8 cellular contexts compared by ENCODE assay signal in genomic region chr17:48107137-48108055, GRCh38. TPM values are rescaled to one million over a fixed set of nuclear protein-coding genes. Genes with fewer than 3 reads are reported as not detected.
A peak's percentile ranks its signal among the peaks of the same experiment; 100 is the strongest.
DNase-seq lines count a peak whose midpoint lies in the region; ATAC-seq and TF ChIP-seq lines count a peak whose summit lies in the region.

Gene SNX11 (plus strand): TSS chr17:48107766. CDS start chr17:48112044, 4,278 bp downstream.

- POLR2A ChIA-PET in Caco-2 (lab: Charles Lee): interaction anchor here (0.6 to 2.9 kb wide), 14 partner anchors 9 to 458 kb away, joined by 3 to 37 read pairs (median 6); partner anchors contain the start of genes CDK5RAP3, KPNB1, NFE2L1 and PNPO
- POLR2A ChIA-PET in activated CD8-positive, alpha-beta memory T cell treated with anti-CD3 and anti-CD28 coated beads for 36 hours (lab: Charles Lee): interaction anchor here (0.7 to 1.4 kb wide), 8 partner anchors 8 to 136 kb away, joined by 3 to 4 read pairs (median 3); partner anchors contain the start of genes CDK5RAP3 and NFE2L1

- H3K4me1 Mint-ChIP-seq in Caco-2 (ENCODE audit: low read depth, unreplicated experiment) (peaks cover 7% of the 10 kb centered on the region), memory B cell (peaks cover 33% of the 10 kb centered on the region)

- no peaks in the 10 kb centered on the region for H3K36me3 ChIP-seq in Caco-2 (ENCODE audit: control insufficient read depth, insufficient read depth, low read length)
- no peaks in the 10 kb centered on the region for H3K36me3 ChIP-seq in effector memory CD4-positive, alpha-beta T cell (ENCODE audit: control insufficient read depth, insufficient read depth, low read length)

- H3K4me3 ChIP-seq in Caco-2 (ENCODE audit: low read depth, low read length): peak within 1 kb of the TSS; percentile 60
- peak within 1 kb of the TSS; percentile 81 for H3K4me3 ChIP-seq in effector memory CD4-positive, alpha-beta T cell (ENCODE audit: insufficient read depth, low read depth, low read length, poor library complexity, severe bottlenecking)

- H3K36me3 Mint-ChIP-seq in Caco-2 (ENCODE audit: insufficient read depth, unreplicated experiment) (peaks cover 16% of the 10 kb centered on the region), memory B cell (peaks cover 3% of the 10 kb centered on the region)

- ATAC-seq in GM21360 (IDR thresholded peaks at IDR 0.05; ENCODE audit: unreplicated experiment) (peak; percentile 74), memory B cell (ENCODE audit: low read depth) (peak; percentile 75)

- H3K27me3 Mint-ChIP-seq in Caco-2 (ENCODE audit: insufficient read depth, unreplicated experiment) (no peaks in the 10 kb centered on the region), memory B cell (no peaks in the 10 kb centered on the region)

- BruUV-seq in Caco-2 (replicated peaks; lab: Mats Ljungman, UMichigan): TSS peak; percentile 89

- H3K27ac ChIP-seq in effector memory CD4-positive, alpha-beta T cell (ENCODE audit: insufficient read depth, low read length, poor library complexity, severe bottlenecking): peak within 1 kb of the TSS; percentile 86

- H3K27me3 ChIP-seq in Caco-2 (replicated peaks; ENCODE audit: control insufficient read depth, insufficient read depth, low read length): no peaks in the 10 kb centered on the region
- H3K27me3 ChIP-seq in effector memory CD4-positive, alpha-beta T cell (replicated peaks; ENCODE audit: control insufficient read depth, insufficient read depth, low read length, poor library complexity, severe bottlenecking): no peaks in the 10 kb centered on the region

- intact Hi-C loops in Caco-2 (cut with micrococcal nuclease; ENCODE audit: unreplicated experiment): loop anchor here (1.0 to 10.0 kb wide), 2 partner anchors 82 to 273 kb away; partner anchors contain the start of genes LRRC46 and MRPL10

- TF ChIP-seq CTCF in Caco-2 (IDR thresholded peaks at IDR 0.05; ENCODE audit: insufficient read depth in 1 of 2, low read depth in 1 of 2, low read length in 1 of 2, severe bottlenecking in 1 of 2, unreplicated experiment in 1 of 2): peak; percentile 33 to 48

- no peaks in the 10 kb centered on the region for H3K9me3 ChIP-seq in Caco-2
- no peaks in the 10 kb centered on the region for H3K9me3 ChIP-seq in effector memory CD4-positive, alpha-beta T cell (ENCODE audit: control insufficient read depth, low read length)

- H3K4me1 ChIP-seq in Caco-2: 0 out of 2 replicates have a peak, but pooled peaks cover 6% of the 10 kb centered on the region
- peaks cover 14% of the 10 kb centered on the region for H3K4me1 ChIP-seq in effector memory CD4-positive, alpha-beta T cell (ENCODE audit: control insufficient read depth, insufficient read depth, low read length, poor library complexity, severe bottlenecking)

- H3K9me3 Mint-ChIP-seq in Caco-2 (ENCODE audit: unreplicated experiment): no peaks in the 10 kb centered on the region
- H3K9me3 Mint-ChIP-seq in memory B cell: no peaks in the 10 kb centered on the region

- DNase-seq in Caco-2 (peak; percentile 100), HT1080 (ENCODE audit: low read depth) (peak; percentile 90), NOMO-1 (lab: John Stamatoyannopoulos, UW; ENCODE audit: unreplicated experiment in 2 of 2) (peak; percentile 78 to 83), memory B cell (ENCODE audit: low spot score in 2 of 2) (peak; percentile 89 to 93)
- DNase-seq in effector memory CD4-positive, alpha-beta T cell: peak; percentile 91 to 96 (median 93)
- DNase-seq in stimulated activated CD8-positive, alpha-beta memory T cell treated with anti-CD3 and anti-CD28 coated beads, Interleukin-12 subunit alpha, Interleukin-12 subunit beta, amount 100 ng/mL, for 4 hours (ENCODE audit: low read depth): peak; percentile 89

- peak within 1 kb of the TSS; percentile 95 for H3K4me3 Mint-ChIP-seq in Caco-2 (ENCODE audit: unreplicated experiment)
- H3K4me3 Mint-ChIP-seq in memory B cell: peak within 1 kb of the TSS; percentile 95

- H3K27ac Mint-ChIP-seq in Caco-2 (ENCODE audit: unreplicated experiment) (peak within 1 kb of the TSS; percentile 95), memory B cell (peak within 1 kb of the TSS; percentile 96)

- CTCF ChIA-PET in Caco-2 (lab: Charles Lee): interaction anchor here (0.5 to 3.8 kb wide), 18 partner anchors 9 to 161 kb away, joined by 3 to 44 read pairs (median 5); partner anchors contain the start of gene NFE2L1
- CTCF ChIA-PET in activated CD8-positive, alpha-beta memory T cell treated with anti-CD3 and anti-CD28 coated beads for 36 hours (lab: Charles Lee): interaction anchor here (1.0 to 2.7 kb wide), 7 partner anchors 9 to 129 kb away, joined by 3 to 6 read pairs (median 4); partner anchors contain the start of gene COPZ2

RNA-seq across cellular contexts. Expression of gene SNX11, which starts in this region (rescaled TPM):
- total RNA-seq in Caco-2 (2022): 36.7 and 40.7 TPM in 2 replicates
- 15.7 and 18.3 TPM in 2 replicates for total RNA-seq in HT1080 (2014; rRNA removed; shearing (Covaris generic))
- 12.6 and 13.1 TPM in 2 replicates for polyA plus RNA-seq in HT1080 (2015; cell fraction: cytosol; rRNA removed)
- polyA plus RNA-seq in HT1080 (2015; cell fraction: nucleus; rRNA removed): 13.1 and 25.9 TPM in 2 replicates
- total RNA-seq in activated CD8-positive, alpha-beta memory T cell treated with anti-CD3 and anti-CD28 coated beads for 36 hours: 10 to 100 TPM; 35.6 to 38.3 TPM

Comparison
In these comparisons a context has a peak if more than half of its experiments do, and no peak if none do; other contexts are left out.
1. Peak in every context shown above with its lines: DNase-seq, ATAC-seq, H3K4me3 ChIP-seq and H3K27ac ChIP-seq.